ENCODE assay signal across 17 cellular contexts in the genomic region with DNA sequence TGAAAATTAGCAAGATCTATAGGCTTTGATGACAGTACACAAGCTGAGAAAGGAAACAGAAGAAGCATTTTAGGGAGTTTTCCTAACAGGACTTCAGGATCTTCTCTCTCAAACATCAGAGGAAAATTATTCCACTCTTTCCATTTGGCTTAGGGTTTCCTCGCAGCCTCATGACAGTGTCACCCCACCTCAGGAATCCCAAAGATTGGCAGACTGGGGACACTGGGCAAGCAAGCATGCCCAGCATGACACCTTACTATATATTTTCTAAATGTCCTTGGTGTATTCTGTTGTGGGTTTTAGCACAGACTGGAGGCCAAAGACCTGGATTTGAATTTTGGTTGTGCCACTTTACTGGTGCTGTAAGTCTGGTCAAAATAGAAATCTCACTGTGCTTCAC.
DNase-seq lines count a peak whose midpoint lies in the region; ATAC-seq and TF ChIP-seq lines count a peak whose summit lies in the region.
"Had no signal": no experiment of that assay in that cellular context is flagged by ENCODE, and none has a peak within 500 bp of the region (broad histone marks: within the 10 kb centered on the region; RNA-seq: fewer than 3 reads in every experiment).

No MANE protein-coding gene starts in this region.

- CTCF ChIA-PET in WTC11 (lab: Charles Lee), result no interaction called here

- no peak overlapping the region for H3K4me3 Mint-ChIP-seq in GM23338
- H3K4me3 Mint-ChIP-seq in WTC11, result no peak overlapping the region
- H3K4me3 Mint-ChIP-seq: B cell; CD4-positive, alpha-beta T cell; CD8-positive, alpha-beta T cell had no signal

- H3K9me3 ChIP-seq in osteoblast (ENCODE audit: low read depth, low read length), result no peaks in the 10 kb centered on the region
- H3K9me3 ChIP-seq: A549 had no signal

- no peaks in the 10 kb centered on the region for H4K20me1 ChIP-seq in GM23338 (replicated peaks; ENCODE audit: insufficient read depth)
- H4K20me1 ChIP-seq in osteoblast (ENCODE audit: insufficient read depth, low read length), result no peaks in the 10 kb centered on the region
- H4K20me1 ChIP-seq: BLaER1 treated with 17β-estradiol and CSF1 and Interleukin-3, amounts not matched to agents 10 nM and 100 nM had no signal

- H3K4me1 Mint-ChIP-seq in GM23338 (peaks cover 6% of the 10 kb centered on the region; the same call in 1 of the 3 replicates), WTC11 (peaks cover 9% of the 10 kb centered on the region)

- ATAC-seq in GM23338 (no peak), WTC11 (no peak), HG02610 (IDR thresholded peaks at IDR 0.05; ENCODE audit: unreplicated experiment) (no peak)
- ATAC-seq: A549; CD8-positive, alpha-beta T cell had no signal

- H3K27ac Mint-ChIP-seq in GM23338 (no peak overlapping the region), WTC11 (0 out of 2 replicates have a peak overlapping the region, but pooled peaks have one; percentile 15)
- H3K27ac Mint-ChIP-seq: B cell; CD4-positive, alpha-beta T cell; CD8-positive, alpha-beta T cell had no signal

- TF ChIP-seq CTCF in GM23338 (conservative IDR thresholded peaks at IDR 0.05; ENCODE audit: low read depth in 2 of 2), result no peak
- TF ChIP-seq CTCF in WTC11 (IDR thresholded peaks at IDR 0.05), result no peak
- TF ChIP-seq CTCF in osteoblast (IDR thresholded peaks at IDR 0.05; ENCODE audit: extremely low read depth, low read depth, low read length), result no peak

- DNase-seq in GM23338 (ENCODE audit: low spot score) (peak; percentile 18), WTC11 (ENCODE audit: low spot score) (no peak), osteoblast (ENCODE audit: insufficient read length, low spot score, missing footprints) (peak; percentile 11), nucleus accumbens (lab: John Stamatoyannopoulos, UW) (no peak)
- DNase-seq: AML-193; Caco-2; Calu3; CD4-positive, alpha-beta T cell; CD8-positive, alpha-beta T cell; DMS79 treated with DMSO at 0.1 percent for 48 hours; GF-D8 had no signal

- H3K79me2 ChIP-seq in GM23338 (replicated peaks; ENCODE audit: insufficient read depth) (no peaks in the 10 kb centered on the region), osteoblast (ENCODE audit: insufficient read depth, low read length) (no peaks in the 10 kb centered on the region)

- H3K4me1 ChIP-seq in GM23338 (ENCODE audit: insufficient read depth), result peaks cover 4% of the 10 kb centered on the region; the same call in 1 of the 2 replicates
- no peaks in the 10 kb centered on the region for H3K4me1 ChIP-seq in osteoblast (ENCODE audit: insufficient read depth, low read length)
- H3K4me1 ChIP-seq: A549 had no signal

- H3K27ac ChIP-seq in GM23338 (ENCODE audit: low read depth) (no peak overlapping the region), osteoblast (ENCODE audit: low read depth, low read length) (no peak overlapping the region)
- H3K27ac ChIP-seq: 22Rv1; A549; BLaER1 treated with 17β-estradiol and CSF1 and Interleukin-3, amounts not matched to agents 10 nM and 100 nM; C4-2B had no signal

- no peaks in the 10 kb centered on the region for H3F3A ChIP-seq in GM23338 (replicated peaks; ENCODE audit: low read depth)

- POLR2A ChIA-PET in WTC11 (lab: Charles Lee), result no interaction called here

- no peak overlapping the region for H3K4me3 ChIP-seq in GM23338
- H3K4me3 ChIP-seq in osteoblast (ENCODE audit: insufficient read depth, low read length), result no peak overlapping the region
- H3K4me3 ChIP-seq: A549; BLaER1 treated with 17β-estradiol and CSF1 and Interleukin-3, amounts not matched to agents 10 nM and 100 nM had no signal

- H3K27me3 Mint-ChIP-seq in GM23338 (ENCODE audit: insufficient read depth, low read depth, poor library complexity), result no peaks in the 10 kb centered on the region
- H3K27me3 Mint-ChIP-seq in WTC11 (ENCODE audit: low read depth), result no peaks in the 10 kb centered on the region
- H3K27me3 Mint-ChIP-seq: B cell; CD4-positive, alpha-beta T cell had no signal

- H3K4me2 ChIP-seq in GM23338 (no peak overlapping the region), osteoblast (ENCODE audit: insufficient read depth, low read length) (no peak overlapping the region)
- H3K4me2 ChIP-seq: A549; BLaER1 treated with 17β-estradiol and CSF1 and Interleukin-3, amounts not matched to agents 10 nM and 100 nM had no signal

- peaks cover 9% of the 10 kb centered on the region; the same call in 1 of the 2 replicates for H3K9me2 ChIP-seq in GM23338 (ENCODE audit: insufficient read depth)

- H3K27me3 ChIP-seq in GM23338 (ENCODE audit: insufficient read depth), result no peaks in the 10 kb centered on the region
- H3K27me3 ChIP-seq in osteoblast (ENCODE audit: insufficient read depth, low read length), result no peaks in the 10 kb centered on the region
- H3K27me3 ChIP-seq: BLaER1 treated with 17β-estradiol and CSF1 and Interleukin-3, amounts not matched to agents 10 nM and 100 nM had no signal

- H2AFZ ChIP-seq in GM23338, result no peak overlapping the region
- H2AFZ ChIP-seq in osteoblast (ENCODE audit: low read length), result no peak overlapping the region

- no peaks in the 10 kb centered on the region for H3K36me3 ChIP-seq in GM23338 (ENCODE audit: insufficient read depth)
- H3K36me3 ChIP-seq in osteoblast (ENCODE audit: insufficient read depth, low read length), result no peaks in the 10 kb centered on the region
- H3K36me3 ChIP-seq: BLaER1 treated with 17β-estradiol and CSF1 and Interleukin-3, amounts not matched to agents 10 nM and 100 nM had no signal

- H3K9me3 Mint-ChIP-seq in GM23338 (no peaks in the 10 kb centered on the region; the same call in 2 of the 3 replicates), WTC11 (no peaks in the 10 kb centered on the region)
- H3K9me3 Mint-ChIP-seq: CD4-positive, alpha-beta T cell; CD8-positive, alpha-beta T cell had no signal

- no peaks in the 10 kb centered on the region for H3K36me3 Mint-ChIP-seq in GM23338 (ENCODE audit: low read depth)
- H3K36me3 Mint-ChIP-seq in WTC11, result no peaks in the 10 kb centered on the region
- H3K36me3 Mint-ChIP-seq: CD8-positive, alpha-beta T cell had no signal

TF ChIP-seq in GM23338, 12 proteins besides CTCF, POLR2A, EP300 and RAD21:
- TF ChIP-seq, protein P1, sequence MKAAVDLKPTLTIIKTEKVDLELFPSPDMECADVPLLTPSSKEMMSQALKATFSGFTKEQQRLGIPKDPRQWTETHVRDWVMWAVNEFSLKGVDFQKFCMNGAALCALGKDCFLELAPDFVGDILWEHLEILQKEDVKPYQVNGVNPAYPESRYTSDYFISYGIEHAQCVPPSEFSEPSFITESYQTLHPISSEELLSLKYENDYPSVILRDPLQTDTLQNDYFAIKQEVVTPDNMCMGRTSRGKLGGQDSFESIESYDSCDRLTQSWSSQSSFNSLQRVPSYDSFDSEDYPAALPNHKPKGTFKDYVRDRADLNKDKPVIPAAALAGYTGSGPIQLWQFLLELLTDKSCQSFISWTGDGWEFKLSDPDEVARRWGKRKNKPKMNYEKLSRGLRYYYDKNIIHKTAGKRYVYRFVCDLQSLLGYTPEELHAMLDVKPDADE (IDR thresholded peaks at IDR 0.05), result no peak

TF ChIP-seq in WTC11, 78 proteins besides CTCF, POLR2A, EP300 and RAD21:
- TF ChIP-seq ATF1 (CRISPR knock-in tag; IDR thresholded peaks at IDR 0.05) (no peak), TEAD1 (CRISPR knock-in tag; IDR thresholded peaks at IDR 0.05) (no peak), SMAD4 (CRISPR knock-in tag; IDR thresholded peaks at IDR 0.05) (no peak)

Comparison
In these comparisons a context has a peak if more than half of its experiments do, and no peak if none do; other contexts are left out.
1. DNase-seq: peak in GM23338 (single experiment) and osteoblast (single experiment); none in WTC11 (single experiment) and nucleus accumbens (0 of 56).